ENCODE assay signal across 38 cellular contexts in genomic region chr5:150210644-150211043, GRCh38. TPM values are rescaled to one million over a fixed set of nuclear protein-coding genes. Genes with fewer than 3 reads are reported as not detected.
DNase-seq lines count a peak whose midpoint lies in the region; ATAC-seq, FAIRE-seq and TF ChIP-seq lines count a peak whose summit lies in the region.
"Had no signal": no experiment of that assay in that cellular context is flagged by ENCODE, and none has a peak within 500 bp of the region (broad histone marks: within the 10 kb centered on the region; RNA-seq: fewer than 3 reads in every experiment).

No MANE protein-coding gene starts in this region.

- H3K27ac ChIP-seq in H1 (ENCODE audit: low read depth, low read length), result no peak overlapping the region
- H3K27ac ChIP-seq in mucosa of rectum (ENCODE audit: low read depth in 2 of 2, low read length in 2 of 2), result peak overlapping the region; percentile 84 to 88
- no peak overlapping the region for H3K27ac ChIP-seq in RWPE1
- H3K27ac ChIP-seq in sigmoid colon, result no peak overlapping the region
- H3K27ac ChIP-seq: breast epithelium, epithelial cell of prostate, left ventricle myocardium inferior, pancreas, upper lobe of left lung had no signal

- no peaks in the 10 kb centered on the region for H4K20me1 ChIP-seq in H1 (replicated peaks in 1 of 2; ENCODE audit: control insufficient read depth in 1 of 2, insufficient read depth in 2 of 2, low read length in 2 of 2)

- H3K23ac ChIP-seq in H1 (ENCODE audit: insufficient read length), result no peak overlapping the region

- H3K56ac ChIP-seq in H1 (replicated peaks; ENCODE audit: insufficient read length, low read depth, low read length), result no peak overlapping the region

- H3K79me2 ChIP-seq in H1 (ENCODE audit: control insufficient read depth in 1 of 2, insufficient read depth in 2 of 2, low read length in 2 of 2), result no peaks in the 10 kb centered on the region

- peak overlapping the region; percentile 93; the same call in 1 of the 2 replicates for H2BK20ac ChIP-seq in H1 (ENCODE audit: low read length)

- peak overlapping the region; percentile 83 for H3K4ac ChIP-seq in H1 (replicated peaks; ENCODE audit: insufficient read length, low read depth, low read length)

- no peak overlapping the region for H3K9ac ChIP-seq in H1 (replicated peaks in 1 of 4; ENCODE audit: extremely low read depth in 1 of 4, low read depth in 3 of 4, low read length in 3 of 4)
- peak overlapping the region; percentile 44 to 72 for H3K9ac ChIP-seq in mucosa of rectum (ENCODE audit: low read depth in 1 of 2, low read length in 2 of 2)

- no peak overlapping the region for H3K27ac Mint-ChIP-seq in natural killer cell
- H3K27ac Mint-ChIP-seq in natural killer cell treated with Interleukin-12 subunit alpha and Interleukin-12 subunit beta and Interleukin-15 and Interleukin-18, amount 100 ng/mL, for 72 hours, result no peak overlapping the region
- H3K27ac Mint-ChIP-seq: activated CD4-positive, alpha-beta T cell treated with anti-CD3 and anti-CD28 coated beads for 36 hours; stimulated activated naive B cell treated with anti-CD40 and anti-IgM and Interleukin-4, amounts not matched to agents 10 μg/mL and 1 μg/mL and 100 μg/mL, for 72 hours; T-helper 2 cell treated with Interferon-gamma antibody and Interleukin-4, amounts not matched to agents 5 μg/mL and 100 μg/mL, for 36 hours had no signal

- H3K14ac ChIP-seq in H1 (ENCODE audit: insufficient read length), result no peak overlapping the region

- CTCF ChIA-PET in H1 (lab: Charles Lee; ENCODE audit: partially characterized antibody) (interaction anchor here (0.6 to 22.9 kb wide), 11 partner anchors 8 to 154 kb away, joined by 3 to 406 read pairs (median 3); partner anchors contain the start of genes CDX1, PDGFRB and SLC6A7), RWPE1 (lab: Yijun Ruan, JAX) (no interaction called here)

- peak overlapping the region; percentile 92 for H4K91ac ChIP-seq in H1 (replicated peaks; ENCODE audit: insufficient read length, low read length)

- H3K9me3 ChIP-seq in H1 (ENCODE audit: insufficient read depth in 2 of 2, low read depth in 1 of 2, low read length in 1 of 2), result no peaks in the 10 kb centered on the region
- no peaks in the 10 kb centered on the region for H3K9me3 ChIP-seq in mucosa of rectum (ENCODE audit: control insufficient read depth in 2 of 2, low read length in 2 of 2)
- H3K9me3 ChIP-seq in sigmoid colon, result no peaks in the 10 kb centered on the region
- H3K9me3 ChIP-seq: A549, breast epithelium, left ventricle myocardium inferior, pancreas, upper lobe of left lung had no signal

- ATAC-seq in natural killer cell (no peak), HG02870 (IDR thresholded peaks at IDR 0.05; ENCODE audit: unreplicated experiment) (no peak)
- ATAC-seq in natural killer cell treated with Interleukin-12 subunit alpha and Interleukin-12 subunit beta and Interleukin-15 and Interleukin-18, amount 100 ng/mL, for 72 hours, result no peak
- ATAC-seq: A549; activated CD4-positive, alpha-beta T cell treated with anti-CD3 and anti-CD28 coated beads for 36 hours; activated naive CD4-positive, alpha-beta T cell treated with anti-CD3 and anti-CD28 coated beads, Interleukin-2, amount 50 U/mL, for 72 hours; HepG2; Panc1; stimulated activated naive B cell treated with anti-CD40 and anti-IgM and Interleukin-4, amounts not matched to agents 10 μg/mL and 1 μg/mL and 100 μg/mL, for 72 hours had no signal

- POLR2A ChIA-PET in H1 (lab: Charles Lee; ENCODE audit: partially characterized antibody) (interaction anchor here (1.2 to 2.0 kb wide), 5 partner anchors 12 to 47 kb away, joined by 3 to 5 read pairs (median 3); no protein-coding TSS in a partner anchor), RWPE1 (lab: Yijun Ruan, JAX; ENCODE audit: low non-redundant PET) (no interaction called here)

- H2AFZ ChIP-seq in H1 (ENCODE audit: low read length), result no peak overlapping the region

- H3K27me3 Mint-ChIP-seq in natural killer cell (ENCODE audit: low read depth in 2 of 2), result peaks cover 21 to 35% of the 10 kb centered on the region in 2 donors
- H3K27me3 Mint-ChIP-seq in natural killer cell treated with Interleukin-12 subunit alpha and Interleukin-12 subunit beta and Interleukin-15 and Interleukin-18, amount 100 ng/mL, for 72 hours, result peaks cover 13 to 15% of the 10 kb centered on the region in 2 donors

- TF ChIP-seq POLR2A in H1 (IDR thresholded peaks at IDR 0.05; ENCODE audit: control extremely low read depth in 1 of 2, low read depth in 2 of 2, low read length in 2 of 2) (no peak), sigmoid colon (IDR thresholded peaks at IDR 0.05) (no peak)

- 72% methylated on average over 6 of the region's 6 CpGs; no CpG with 5 or more reads in 1 of the 2 experiments for WGBS in H1 (ENCODE audit: extremely low coverage in 1 of 2, insufficient coverage in 1 of 2, insufficient read length in 1 of 2, insufficient replicate concordance in 2 of 2, low coverage in 1 of 2, low lambda C conversion rate in 2 of 2, missing lambda C conversion rate in 1 of 2), 2 experiments
- WGBS in sigmoid colon, 2 donors, result 50 to 80% methylated on average over 6 of the region's 6 CpGs

- peaks cover 23 to 25% of the 10 kb centered on the region in 2 donors for H3K4me1 Mint-ChIP-seq in natural killer cell
- H3K4me1 Mint-ChIP-seq in natural killer cell treated with Interleukin-12 subunit alpha and Interleukin-12 subunit beta and Interleukin-15 and Interleukin-18, amount 100 ng/mL, for 72 hours (ENCODE audit: low read depth in 2 of 2), result peaks cover 4 to 11% of the 10 kb centered on the region in 2 donors

- H3K4me2 ChIP-seq in H1 (ENCODE audit: insufficient read depth in 1 of 2, low read depth in 2 of 2, low read length in 2 of 2), result peak overlapping the region in 1 of 2 experiments; percentile 8; a peak in 1 of 4 replicates
- H3K4me2 ChIP-seq: A549 had no signal

- H3K79me1 ChIP-seq in H1 (ENCODE audit: low read depth, low read length), result no peaks in the 10 kb centered on the region

- TF ChIP-seq EP300 in H1 (IDR thresholded peaks at IDR 0.05; ENCODE audit: borderline replicate concordance in 1 of 2, low read depth in 2 of 2, low read length in 2 of 2) (no peak), sigmoid colon (IDR thresholded peaks at IDR 0.05) (no peak)

- no peak for TF ChIP-seq CTCF in natural killer cell (IDR thresholded peaks at IDR 0.05)
- no peak for TF ChIP-seq CTCF in H1 (IDR thresholded peaks at IDR 0.05; ENCODE audit: control extremely low read depth in 1 of 3, insufficient read depth in 1 of 3, low read depth in 1 of 3, low read length in 3 of 3)
- TF ChIP-seq CTCF in RWPE1 (conservative IDR thresholded peaks at IDR 0.05; ENCODE audit: low read depth), result no peak
- no peak for TF ChIP-seq CTCF in sigmoid colon (IDR thresholded peaks at IDR 0.05)

- H3K27me3 ChIP-seq in H1 (replicated peaks in 1 of 4; ENCODE audit: control insufficient read depth in 3 of 4, extremely low read depth in 1 of 4, insufficient read depth in 3 of 4, low read length in 3 of 4) (peaks cover 0 to 3% (median 0%) of the 10 kb centered on the region in 4 experiments; a peak in 1 of 7 replicates), mucosa of rectum (ENCODE audit: control insufficient read depth in 2 of 2, insufficient read depth in 2 of 2, low read length in 2 of 2) (no peaks in the 10 kb centered on the region), sigmoid colon (no peaks in the 10 kb centered on the region)
- H3K27me3 ChIP-seq: breast epithelium, pancreas, upper lobe of left lung had no signal

- peak overlapping the region; percentile 69; the same call in 1 of the 2 replicates for H2AK5ac ChIP-seq in H1 (ENCODE audit: low read depth, low read length)

- H2BK15ac ChIP-seq in H1 (ENCODE audit: low read length), result 0 out of 2 replicates have a peak overlapping the region, but pooled peaks have one; percentile 72

- H3K4me3 ChIP-seq in H1 (ENCODE audit: extremely low read depth in 1 of 4, insufficient read depth in 2 of 4, low read depth in 3 of 4, low read length in 4 of 4) (0 out of 8 replicates have a peak overlapping the region, but pooled peaks of 1 of the 4 experiments have one; percentile 7), mucosa of rectum (ENCODE audit: low read length in 2 of 2) (peak overlapping the region in 1 of 2 donors; percentile 7), sigmoid colon (no peak overlapping the region)
- H3K4me3 ChIP-seq: A549, breast epithelium, left ventricle myocardium inferior, pancreas, upper lobe of left lung had no signal

- intact Hi-C loops in natural killer cell (cut with micrococcal nuclease), result no loop called here
- intact Hi-C loops in sigmoid colon (cut with DNase I), result loop anchor here (10.0 kb wide), 2 partner anchors 206 to 224 kb away; partner anchors contain the start of genes HMGXB3 and TIGD6

- TF ChIP-seq RAD21 in H1 (IDR thresholded peaks at IDR 0.05 in 1 of 2, conservative IDR thresholded peaks at IDR 0.05 in 1 of 2; ENCODE audit: low read depth in 2 of 2, low read length in 2 of 2), result no peak

- H3K23me2 ChIP-seq in H1 (ENCODE audit: low read depth, low read length), result no peaks in the 10 kb centered on the region

- H2BK120ac ChIP-seq in H1 (replicated peaks; ENCODE audit: low read depth, low read length), result peak overlapping the region; percentile 81

- peaks cover 6 to 44% (median 29%) of the 10 kb centered on the region in 4 experiments for H3K4me1 ChIP-seq in H1 (replicated peaks in 1 of 4; ENCODE audit: control insufficient read depth in 3 of 4, insufficient read depth in 4 of 4, low read length in 3 of 4)
- H3K4me1 ChIP-seq in mucosa of rectum (ENCODE audit: control insufficient read depth in 2 of 2, insufficient read depth in 2 of 2, low read length in 2 of 2), result peaks cover 43 to 56% of the 10 kb centered on the region in 2 donors
- H3K4me1 ChIP-seq in sigmoid colon, result no peaks in the 10 kb centered on the region
- H3K4me1 ChIP-seq: breast epithelium, pancreas had no signal

- peak overlapping the region; percentile 94; the same call in 1 of the 2 replicates for H2BK12ac ChIP-seq in H1 (ENCODE audit: low read depth, low read length)

- no peak overlapping the region for H4K5ac ChIP-seq in H1 (ENCODE audit: insufficient read length, low read depth, low read length)

- H3K36me3 ChIP-seq in H1 (ENCODE audit: control insufficient read depth in 2 of 4, insufficient read depth in 4 of 4, low read length in 3 of 4), result no peaks in the 10 kb centered on the region
- H3K36me3 ChIP-seq in mucosa of rectum (ENCODE audit: control insufficient read depth in 2 of 2, insufficient read depth in 2 of 2, low read length in 2 of 2), result peaks cover 0 to 2% of the 10 kb centered on the region in 2 donors
- no peaks in the 10 kb centered on the region for H3K36me3 ChIP-seq in sigmoid colon
- H3K36me3 ChIP-seq: breast epithelium, left ventricle myocardium inferior, pancreas, upper lobe of left lung had no signal

- H2BK5ac ChIP-seq in H1 (ENCODE audit: low read depth, low read length), result peak overlapping the region; percentile 66; the same call in 1 of the 2 replicates

- no peak for FAIRE-seq in H1 (lab: Jason Lieb, UNC)
- FAIRE-seq: A549, GM19239, HepG2, pancreas had no signal

- peak overlapping the region; percentile 75; the same call in 1 of the 2 replicates for H3K18ac ChIP-seq in H1 (ENCODE audit: extremely low read depth, low read length)

- H4K8ac ChIP-seq in H1 (ENCODE audit: extremely low read depth, insufficient read depth, low read length), result no peak overlapping the region; the same call in 1 of the 2 replicates

- DNase-seq in natural killer cell (no peak), H1 (ENCODE audit: low read depth in 1 of 2, low spot score in 2 of 2) (no peak), RWPE1 (ENCODE audit: low spot score) (no peak), sigmoid colon (no peak)
- no peak for DNase-seq in natural killer cell treated with Interleukin-12 subunit alpha and Interleukin-12 subunit beta and Interleukin-15 and Interleukin-18, amount 100 ng/mL, for 72 hours (ENCODE audit: low spot score)
- no peak for DNase-seq in effector CD8-positive, alpha-beta T cell (lab: John Stamatoyannopoulos, UW)
- DNase-seq: activated CD4-positive, alpha-beta T cell treated with anti-CD3 and anti-CD28 coated beads for 36 hours; activated T-cell treated with anti-CD3 and anti-CD28 coated beads for 4 hours; AML-193; anterior cingulate cortex; CD4-positive, alpha-beta memory T cell; effector memory CD4-positive, alpha-beta T cell; Kasumi-1; left ventricle myocardium inferior; midbrain; NCI-H1436 treated with DMSO at 0.1 percent for 48 hours; NCI-H2081 treated with DMSO at 0.1 percent for 48 hours; NCI-H2227 treated with DMSO at 0.1 percent for 48 hours; nephron progenitor cell; pancreas; SIG-M5; stimulated activated naive B cell treated with anti-CD40 and anti-IgM and Interleukin-4, amounts not matched to agents 10 μg/mL and 1 μg/mL and 100 μg/mL, for 72 hours; substantia nigra had no signal

- H3K4me3 Mint-ChIP-seq in natural killer cell, result peak overlapping the region; percentile 49
- H3K4me3 Mint-ChIP-seq in natural killer cell treated with Interleukin-12 subunit alpha and Interleukin-12 subunit beta and Interleukin-15 and Interleukin-18, amount 100 ng/mL, for 72 hours, result no peak overlapping the region
- H3K4me3 Mint-ChIP-seq: activated CD4-positive, alpha-beta T cell treated with anti-CD3 and anti-CD28 coated beads for 36 hours; CD4-positive, alpha-beta memory T cell; nephron progenitor cell; stimulated activated naive B cell treated with anti-CD40 and anti-IgM and Interleukin-4, amounts not matched to agents 10 μg/mL and 1 μg/mL and 100 μg/mL, for 72 hours; T-helper 2 cell treated with Interferon-gamma antibody and Interleukin-4, amounts not matched to agents 5 μg/mL and 100 μg/mL, for 36 hours had no signal

- H3K9me3 Mint-ChIP-seq in natural killer cell, result no peaks in the 10 kb centered on the region
- no peaks in the 10 kb centered on the region for H3K9me3 Mint-ChIP-seq in natural killer cell treated with Interleukin-12 subunit alpha and Interleukin-12 subunit beta and Interleukin-15 and Interleukin-18, amount 100 ng/mL, for 72 hours
- H3K9me3 Mint-ChIP-seq: activated naive CD4-positive, alpha-beta T cell treated with anti-CD3 and anti-CD28 coated beads, Interleukin-2, amount 50 U/mL, for 72 hours; CD4-positive, alpha-beta memory T cell; nephron progenitor cell; stimulated activated naive B cell treated with anti-CD40 and anti-IgM and Interleukin-4, amounts not matched to agents 10 μg/mL and 1 μg/mL and 100 μg/mL, for 72 hours; T-helper 2 cell treated with Interferon-gamma antibody and Interleukin-4, amounts not matched to agents 5 μg/mL and 100 μg/mL, for 36 hours had no signal

- H3K36me3 Mint-ChIP-seq in natural killer cell, result no peaks in the 10 kb centered on the region
- no peaks in the 10 kb centered on the region for H3K36me3 Mint-ChIP-seq in natural killer cell treated with Interleukin-12 subunit alpha and Interleukin-12 subunit beta and Interleukin-15 and Interleukin-18, amount 100 ng/mL, for 72 hours
- H3K36me3 Mint-ChIP-seq: activated naive CD4-positive, alpha-beta T cell treated with anti-CD3 and anti-CD28 coated beads, Interleukin-2, amount 50 U/mL, for 72 hours; CD4-positive, alpha-beta memory T cell; stimulated activated naive B cell treated with anti-CD40 and anti-IgM and Interleukin-4, amounts not matched to agents 10 μg/mL and 1 μg/mL and 100 μg/mL, for 72 hours had no signal

RNA-seq across cellular contexts. Expression of gene SLC6A7, which starts 20.8 kb away (rescaled TPM):
- total RNA-seq in natural killer cell (not detected), sigmoid colon (not detected)
- total RNA-seq in natural killer cell treated with Interleukin-12 subunit alpha and Interleukin-12 subunit beta and Interleukin-15 and Interleukin-18, amount 100 ng/mL, for 72 hours, result not detected
- total RNA-seq in H1 (2021; fragmentation: NEBNext Ultra II Directional; extraction: Animal tissue kit (Norgen Biotek cat#: 25700)), result 0.07 TPM in 1 of 2 replicates, not detected in the other
- polyA plus RNA-seq in H1 (2011; rRNA removed) (0.02 and 0.12 TPM in 2 replicates), sigmoid colon (10 to 100 TPM in 1 of 3 donors, under 1 TPM in 2; 0.46 to 10.8 (median 0.60) TPM)
- polyA plus RNA-seq in H1 (2011; cell fraction: cytosol; rRNA removed), result 0.04 TPM
- polyA plus RNA-seq in H1 (2011; cell fraction: nucleus; rRNA removed), result 0.58 TPM
- 0.09 to 0.13 TPM (median 0.11 TPM) in 3 of 4 replicates, not detected in the other for polyA plus RNA-seq in H1 (2012, experiment 1 of 2)
- not detected for polyA plus RNA-seq in H1 (2012, experiment 2 of 2)
- 0.06 TPM for polyA plus RNA-seq in H1 (2013, experiment 1 of 2)
- 0.06 TPM for polyA plus RNA-seq in H1 (2013, experiment 2 of 2)
- polyA minus RNA-seq in H1 (2011; rRNA and poly(A)+ RNA removed), result 0.41 TPM in 1 of 2 replicates, not detected in the other
- polyA minus RNA-seq in H1 (2011; cell fraction: cytosol; rRNA and poly(A)+ RNA removed), result not detected
- not detected for polyA minus RNA-seq in H1 (2011; cell fraction: nucleus; rRNA and poly(A)+ RNA removed)
- total RNA-seq: activated CD4-positive, alpha-beta T cell treated with anti-CD3 and anti-CD28 coated beads for 36 hours; activated naive CD4-positive, alpha-beta T cell treated with anti-CD3 and anti-CD28 coated beads, Interleukin-2, amount 50 U/mL, for 72 hours; CD4-positive, alpha-beta memory T cell; glomerular endothelial cell; H4; HepG2; left ventricle myocardium inferior; pancreas; renal cortical epithelial cell; skeletal muscle tissue had no signal
- polyA plus RNA-seq: A549; CD4-positive, alpha-beta memory T cell; HepG2; pancreas had no signal

RNA-seq across cellular contexts. Expression of gene CDX1, which starts 44.1 kb away (rescaled TPM):
- not detected for total RNA-seq in natural killer cell
- not detected for total RNA-seq in natural killer cell treated with Interleukin-12 subunit alpha and Interleukin-12 subunit beta and Interleukin-15 and Interleukin-18, amount 100 ng/mL, for 72 hours
- not detected in 2 replicates for total RNA-seq in H1 (2021; fragmentation: NEBNext Ultra II Directional; extraction: Animal tissue kit (Norgen Biotek cat#: 25700))
- polyA plus RNA-seq in H1 (2011; rRNA removed), result 0.06 TPM in 1 of 2 replicates, not detected in the other
- not detected for polyA plus RNA-seq in H1 (2011; cell fraction: cytosol; rRNA removed)
- polyA plus RNA-seq in H1 (2011; cell fraction: nucleus; rRNA removed), result not detected
- polyA plus RNA-seq in H1 (2012, experiment 1 of 2), result not detected in 4 replicates
- 0.13 TPM for polyA plus RNA-seq in H1 (2012, experiment 2 of 2)
- 0.06 TPM for polyA plus RNA-seq in H1 (2013, experiment 1 of 2)
- polyA plus RNA-seq in H1 (2013, experiment 2 of 2), result 0.04 TPM
- not detected in 2 replicates for polyA minus RNA-seq in H1 (2011; rRNA and poly(A)+ RNA removed)
- not detected for polyA minus RNA-seq in H1 (2011; cell fraction: cytosol; rRNA and poly(A)+ RNA removed)
- polyA minus RNA-seq in H1 (2011; cell fraction: nucleus; rRNA and poly(A)+ RNA removed), result not detected
- 1 to 10 TPM in 1 of 4 donors, under 1 TPM in 1, not detected in 2; 0.71 to 1.4 TPM for total RNA-seq in sigmoid colon
- polyA plus RNA-seq in sigmoid colon, result 100 to 1,000 TPM; 325 to 455 (median 330) TPM
- total RNA-seq: activated CD4-positive, alpha-beta T cell treated with anti-CD3 and anti-CD28 coated beads for 36 hours; activated naive CD4-positive, alpha-beta T cell treated with anti-CD3 and anti-CD28 coated beads, Interleukin-2, amount 50 U/mL, for 72 hours; CD4-positive, alpha-beta memory T cell; glomerular endothelial cell; H4; HepG2; left ventricle myocardium inferior; renal cortical epithelial cell; skeletal muscle tissue had no signal
- polyA plus RNA-seq: A549; CD4-positive, alpha-beta memory T cell; HepG2 had no signal

RNA-seq across cellular contexts. Expression of gene PDGFRB, which starts 55.0 kb away (rescaled TPM):
- total RNA-seq in natural killer cell (10 to 100 TPM; 44.8 to 93.1 (median 61.6) TPM), sigmoid colon (100 to 1,000 TPM in 1 of 4 donors, 10 to 100 TPM in 3; 54.9 to 104 (median 69.4) TPM)
- total RNA-seq in natural killer cell treated with Interleukin-12 subunit alpha and Interleukin-12 subunit beta and Interleukin-15 and Interleukin-18, amount 100 ng/mL, for 72 hours, result 1 to 10 TPM; 4.4 to 9.0 TPM
- total RNA-seq in H1 (2021; fragmentation: NEBNext Ultra II Directional; extraction: Animal tissue kit (Norgen Biotek cat#: 25700)), result 13.7 and 15.9 TPM in 2 replicates
- polyA plus RNA-seq in H1 (2011; rRNA removed) (4.2 and 5.9 TPM in 2 replicates), sigmoid colon (10 to 100 TPM in 1 of 3 donors, 1 to 10 TPM in 2; 3.9 to 26.7 (median 6.0) TPM)
- polyA plus RNA-seq in H1 (2011; cell fraction: cytosol; rRNA removed), result 3.6 TPM
- 12.1 TPM for polyA plus RNA-seq in H1 (2011; cell fraction: nucleus; rRNA removed)
- 4.0 to 5.6 TPM (median 5.0 TPM) in 4 replicates for polyA plus RNA-seq in H1 (2012, experiment 1 of 2)
- polyA plus RNA-seq in H1 (2012, experiment 2 of 2), result 3.9 TPM
- 14.2 TPM for polyA plus RNA-seq in H1 (2013, experiment 1 of 2)
- 15.0 TPM for polyA plus RNA-seq in H1 (2013, experiment 2 of 2)
- polyA minus RNA-seq in H1 (2011; rRNA and poly(A)+ RNA removed), result 15.1 and 15.7 TPM in 2 replicates
- 6.9 TPM for polyA minus RNA-seq in H1 (2011; cell fraction: cytosol; rRNA and poly(A)+ RNA removed)
- polyA minus RNA-seq in H1 (2011; cell fraction: nucleus; rRNA and poly(A)+ RNA removed), result 21.7 TPM
- total RNA-seq: activated CD4-positive, alpha-beta T cell treated with anti-CD3 and anti-CD28 coated beads for 36 hours; CD4-positive, alpha-beta memory T cell had no signal
- polyA plus RNA-seq: CD4-positive, alpha-beta memory T cell had no signal

Comparison
In these comparisons a context has a peak if more than half of its experiments do, and no peak if none do; other contexts are left out.
1. H3K27ac ChIP-seq: peak in mucosa of rectum (2 of 2); none in H1 (single experiment), RWPE1 (single experiment) and sigmoid colon (0 of 4).
2. H3K9ac ChIP-seq: peak in mucosa of rectum (2 of 2); none in H1 (0 of 4).